10 cellular contexts compared by ENCODE assay signal in genomic region chr13:40187324-40187795, GRCh38.
DNase-seq lines count a peak whose midpoint lies in the region; ATAC-seq and TF ChIP-seq lines count a peak whose summit lies in the region.
"Had no signal": no experiment of that assay in that cellular context is flagged by ENCODE, and none has a peak within 500 bp of the region (broad histone marks: within the 10 kb centered on the region; RNA-seq: fewer than 3 reads in every experiment).

No MANE protein-coding gene starts in this region.

- no peaks in the 10 kb centered on the region for H3K27me3 Mint-ChIP-seq in CD8-positive, alpha-beta T cell (ENCODE audit: low read depth)
- H3K27me3 Mint-ChIP-seq in activated naive CD4-positive, alpha-beta T cell treated with anti-CD3 and anti-CD28 coated beads, Interleukin-2, amount 50 U/mL, for 24 hours, result no peaks in the 10 kb centered on the region

- no peaks in the 10 kb centered on the region for H3K27me3 ChIP-seq in CD8-positive, alpha-beta T cell (ENCODE audit: insufficient read depth, low read length)
- no peaks in the 10 kb centered on the region for H3K27me3 ChIP-seq in ovary

- H3K27ac ChIP-seq in CD8-positive, alpha-beta T cell (ENCODE audit: low read depth, low read length), result peak overlapping the region; percentile 50
- no peak overlapping the region for H3K27ac ChIP-seq in ovary
- H3K27ac ChIP-seq: parathyroid adenoma had no signal

- no peaks in the 10 kb centered on the region for H3K36me3 ChIP-seq in CD8-positive, alpha-beta T cell (ENCODE audit: insufficient read depth, low read length)
- no peaks in the 10 kb centered on the region for H3K36me3 ChIP-seq in ovary

- no peaks in the 10 kb centered on the region for H3K36me3 Mint-ChIP-seq in CD8-positive, alpha-beta T cell
- H3K36me3 Mint-ChIP-seq in activated naive CD4-positive, alpha-beta T cell treated with anti-CD3 and anti-CD28 coated beads, Interleukin-2, amount 50 U/mL, for 24 hours, result no peaks in the 10 kb centered on the region
- H3K36me3 Mint-ChIP-seq: brain had no signal

- intact Hi-C loops in CD8-positive, alpha-beta T cell (cut with DNase I, micrococcal nuclease), result loop anchor here (1.0 to 5.0 kb wide), 10 partner anchors 15 to 479 kb away; partner anchors contain the start of gene FOXO1 (in 1 of the 2)
- intact Hi-C loops in ovary (cut with DNase I), result no loop called here

- H3K4me3 ChIP-seq in CD8-positive, alpha-beta T cell (ENCODE audit: low read depth, low read length), result peak overlapping the region; percentile 42
- no peak overlapping the region for H3K4me3 ChIP-seq in ovary

- CTCF ChIA-PET in CD8-positive, alpha-beta T cell (lab: Charles Lee), result interaction anchor here (0.5 to 5.9 kb wide), 23 partner anchors 9 to 495 kb away, joined by 3 to 35 read pairs (median 3); no protein-coding TSS in a partner anchor

- no peaks in the 10 kb centered on the region for H3K9me3 Mint-ChIP-seq in CD8-positive, alpha-beta T cell
- no peaks in the 10 kb centered on the region for H3K9me3 Mint-ChIP-seq in activated naive CD4-positive, alpha-beta T cell treated with anti-CD3 and anti-CD28 coated beads, Interleukin-2, amount 50 U/mL, for 24 hours

- peak; percentile 64 for ATAC-seq in CD8-positive, alpha-beta T cell
- ATAC-seq in HG03469 (IDR thresholded peaks at IDR 0.05; ENCODE audit: unreplicated experiment), result no peak

- 91 to 92% (median 91%) methylated on average over 12 of the region's 12 CpGs for WGBS in ovary, 3 donors

- peak overlapping the region; percentile 60 for H3K4me3 Mint-ChIP-seq in CD8-positive, alpha-beta T cell
- peak overlapping the region; percentile 80 for H3K4me3 Mint-ChIP-seq in activated naive CD4-positive, alpha-beta T cell treated with anti-CD3 and anti-CD28 coated beads, Interleukin-2, amount 50 U/mL, for 24 hours
- H3K4me3 Mint-ChIP-seq: brain had no signal

- peak overlapping the region; percentile 90 for H3K27ac Mint-ChIP-seq in CD8-positive, alpha-beta T cell
- peak overlapping the region; percentile 76 for H3K27ac Mint-ChIP-seq in activated naive CD4-positive, alpha-beta T cell treated with anti-CD3 and anti-CD28 coated beads, Interleukin-2, amount 50 U/mL, for 24 hours

- H3K4me1 ChIP-seq in CD8-positive, alpha-beta T cell (ENCODE audit: insufficient read depth, low read length), result peaks cover 82% of the 10 kb centered on the region
- H3K4me1 ChIP-seq in ovary (ENCODE audit: insufficient read depth), result peaks cover 14% of the 10 kb centered on the region
- H3K4me1 ChIP-seq: parathyroid adenoma had no signal

- DNase-seq in CD8-positive, alpha-beta T cell, result peak; percentile 44 to 87 (median 71)
- DNase-seq in activated CD4-positive, alpha-beta T cell treated with anti-CD3 and anti-CD28 coated beads, Interleukin-2, amount 50 U/mL, for 1 hour, result peak; percentile 69
- peak; percentile 66 for DNase-seq in stimulated activated CD4-positive, alpha-beta T cell treated with anti-CD3 and anti-CD28 coated beads, Interleukin-15, amount 100 ng/mL, for 24 hours
- DNase-seq in AG08395 (ENCODE audit: low spot score), result no peak
- no peak for DNase-seq in ovary
- no peak for DNase-seq in GOT3 (lab: John Stamatoyannopoulos, UW)

- POLR2A ChIA-PET in CD8-positive, alpha-beta T cell (lab: Charles Lee), result interaction anchor here (0.5 to 13.1 kb wide), 24 partner anchors 13 to 795 kb away, joined by 3 to 151 read pairs (median 4); partner anchors contain the start of gene FOXO1

- H3K9me3 ChIP-seq in CD8-positive, alpha-beta T cell (ENCODE audit: low read length), result no peaks in the 10 kb centered on the region
- H3K9me3 ChIP-seq in ovary, result no peaks in the 10 kb centered on the region

- no peak for TF ChIP-seq CTCF in CD8-positive, alpha-beta T cell (IDR thresholded peaks at IDR 0.05)
- no peak for TF ChIP-seq CTCF in ovary (IDR thresholded peaks at IDR 0.05)

- no peak for TF ChIP-seq EP300 in ovary (IDR thresholded peaks at IDR 0.05)

- H3K4me1 Mint-ChIP-seq in CD8-positive, alpha-beta T cell (ENCODE audit: low read depth), result peaks cover 93% of the 10 kb centered on the region
- H3K4me1 Mint-ChIP-seq in activated naive CD4-positive, alpha-beta T cell treated with anti-CD3 and anti-CD28 coated beads, Interleukin-2, amount 50 U/mL, for 24 hours, result peaks cover 94% of the 10 kb centered on the region

- TF ChIP-seq POLR2A in ovary (IDR thresholded peaks at IDR 0.05), result no peak

Comparison
In these comparisons a context has a peak if more than half of its experiments do, and no peak if none do; other contexts are left out.
1. DNase-seq: peak in CD8-positive, alpha-beta T cell (7 of 7), activated CD4-positive, alpha-beta T cell treated with anti-CD3 and anti-CD28 coated beads, Interleukin-2, amount 50 U/mL, for 1 hour (single experiment) and stimulated activated CD4-positive, alpha-beta T cell treated with anti-CD3 and anti-CD28 coated beads, Interleukin-15, amount 100 ng/mL, for 24 hours (single experiment); none in AG08395 (single experiment), ovary (0 of 5) and GOT3 (single experiment).
2. intact Hi-C loops: an anchor here in CD8-positive, alpha-beta T cell (1.0 to 5.0 kb wide); none called in ovary.